Comparison of ENCODE assay signal across 1 cellular context in genomic region chr22:44684506-44685383, GRCh38.
TF ChIP-seq lines count a peak whose summit lies in the region.

No MANE protein-coding gene starts in this region.

TF ChIP-seq in K562, 482 proteins besides CTCF, POLR2A, EP300 and RAD21 (continued from another document and continues in another):
- TF ChIP-seq ZBTB34 (CRISPR knock-in tag; IDR thresholded peaks at IDR 0.05) (no peak), HCFC1 (IDR thresholded peaks at IDR 0.05; ENCODE audit: low read depth, low read length) (peak; percentile 48; the same call in 1 of the 2 replicates), ZNF609 (CRISPR knock-in tag; IDR thresholded peaks at IDR 0.05; ENCODE audit: borderline replicate concordance) (no peak), SMC3 (conservative IDR thresholded peaks at IDR 0.05; ENCODE audit: insufficient read depth, low read depth, low read length) (peak; percentile 87), KLF16 (IDR thresholded peaks at IDR 0.05) (peak; percentile 67; the same call in 1 of the 2 replicates), MNT (conservative IDR thresholded peaks at IDR 0.05) (peak in 1 of 2 experiments; percentile 65; a peak in 3 of 4 replicates), REST (CRISPR knock-in tag; IDR thresholded peaks at IDR 0.05; ENCODE audit: low read depth) (no peak), NRF1 (conservative IDR thresholded peaks at IDR 0.05 in 1 of 2, IDR thresholded peaks at IDR 0.05 in 1 of 2) (peak; percentile 50 to 57; a peak in 3 of 4 replicates), XRCC5 (IDR thresholded peaks at IDR 0.05; ENCODE audit: low read depth, low read length) (peak; percentile 41; the same call in 1 of the 2 replicates), ZNF263 (CRISPR knock-in tag; IDR thresholded peaks at IDR 0.05; ENCODE audit: borderline replicate concordance) (peak; percentile 98), TCF3 (CRISPR knock-in tag; IDR thresholded peaks at IDR 0.05) (peak; percentile 34; the same call in 1 of the 2 replicates), IRF2 (CRISPR knock-in tag; IDR thresholded peaks at IDR 0.05) (no peak), SAFB (IDR thresholded peaks at IDR 0.05; ENCODE audit: borderline replicate concordance, low read depth, low read length) (peak; percentile 58; the same call in 1 of the 2 replicates), CREM (IDR thresholded peaks at IDR 0.05; ENCODE audit: low read depth) (peak; percentile 93), NR2C2 (CRISPR knock-in tag; IDR thresholded peaks at IDR 0.05) (no peak), NR2C2 (tag; IDR thresholded peaks at IDR 0.05) (no peak), PRDM10 (IDR thresholded peaks at IDR 0.05; ENCODE audit: partially characterized antibody) (peak; percentile 28), TEAD1 (CRISPR knock-in tag; IDR thresholded peaks at IDR 0.05) (0 out of 4 replicates have a peak, but pooled peaks of 1 of the 2 experiments have one; percentile 52), MAZ (CRISPR knock-in tag; conservative IDR thresholded peaks at IDR 0.05 in 1 of 2, IDR thresholded peaks at IDR 0.05 in 1 of 2) (peak in 1 of 2 experiments; percentile 59; a peak in 2 of 4 replicates), SOX6 (IDR thresholded peaks at IDR 0.05) (peak; percentile 56; the same call in 1 of the 2 replicates), ARID4B (CRISPR knock-in tag; IDR thresholded peaks at IDR 0.05) (peak; percentile 39; the same call in 1 of the 2 replicates), MXI1 (IDR thresholded peaks at IDR 0.05; ENCODE audit: low read depth, low read length) (no peak), ZNF592 (IDR thresholded peaks at IDR 0.05) (peak; percentile 55), MBD1 (CRISPR knock-in tag; IDR thresholded peaks at IDR 0.05) (no peak)
